6 cellular contexts compared by ENCODE assay signal in genomic region chr21:10426812-10427211, GRCh38.
DNase-seq lines count a peak whose midpoint lies in the region; ATAC-seq and TF ChIP-seq lines count a peak whose summit lies in the region.
"Not testable (repeated sequence)": the region's sequence is repeated elsewhere in the genome, so short reads cannot be mapped to it uniquely, and the experiment has no call there.

No MANE protein-coding gene starts in this region.

- ATAC-seq in IMR-90 (ENCODE audit: low read depth): not testable (repeated sequence)
- peak in 2 of 3 donors; percentile 10 to 36 for ATAC-seq in natural killer cell
- ATAC-seq in upper lobe of right lung: peak; percentile 0

- intact Hi-C loops in IMR-90 (cut with micrococcal nuclease); natural killer cell (cut with micrococcal nuclease); upper lobe of right lung (cut with DNase I): not testable (repeated sequence)

- not testable (repeated sequence) for H3K79me1 ChIP-seq in IMR-90 (ENCODE audit: low read depth in 1 of 2, low read length in 2 of 2)

- not testable (repeated sequence) for H3K27ac Mint-ChIP-seq in endodermal cell, natural killer cell

- not testable (repeated sequence) for H2BK20ac ChIP-seq in IMR-90 (ENCODE audit: low read depth, low read length)

- not testable (repeated sequence) for TF ChIP-seq RAD21 in IMR-90 (IDR thresholded peaks at IDR 0.05; ENCODE audit: low read length)

- H4K8ac ChIP-seq in IMR-90 (ENCODE audit: low read depth in 2 of 2, low read length in 2 of 2): not testable (repeated sequence)

- not testable (repeated sequence) for H3K27me3 ChIP-seq in IMR-90 (ENCODE audit: control insufficient read depth, insufficient read depth, low read length); endodermal cell (ENCODE audit: control insufficient read depth, insufficient read depth, low read length, poor library complexity, severe bottlenecking); upper lobe of right lung

- H3K23ac ChIP-seq in IMR-90 (ENCODE audit: low read depth, low read length): not testable (repeated sequence)

- TF ChIP-seq POLR2A in IMR-90 (IDR thresholded peaks at IDR 0.05; ENCODE audit: low read depth, low read length): not testable (repeated sequence)

- CTCF ChIA-PET in GM10248 (lab: Yijun Ruan, JAX); IMR-90 (lab: Yijun Ruan, JAX): not testable (repeated sequence)

- H4K91ac ChIP-seq in IMR-90 (ENCODE audit: insufficient read depth, low read depth, low read length): not testable (repeated sequence)

- peak overlapping the region; percentile 42 for H2BK5ac ChIP-seq in IMR-90 (ENCODE audit: low read depth, low read length, poor library complexity, severe bottlenecking)

- POLR2A ChIA-PET in GM10248 (lab: Yijun Ruan, JAX); IMR-90 (lab: Charles Lee; ENCODE audit: unreplicated experiment): not testable (repeated sequence)

- H2BK15ac ChIP-seq in IMR-90 (ENCODE audit: low read depth, low read length): not testable (repeated sequence)

- not testable (repeated sequence) for H3K4me1 Mint-ChIP-seq in endodermal cell, natural killer cell

- not testable (repeated sequence) for H3K4me3 Mint-ChIP-seq in endodermal cell, natural killer cell

- H2AFZ ChIP-seq in IMR-90 (replicated peaks; ENCODE audit: low read length, poor library complexity): not testable (repeated sequence)

- DNase-seq in GM10248 (ENCODE audit: extremely low spot score) (peak; percentile 12), coronary artery (ENCODE audit: low spot score) (peak; percentile 83)
- DNase-seq in IMR-90, endodermal cell, natural killer cell, upper lobe of right lung: not testable (repeated sequence)

- not testable (repeated sequence) for H3K4me3 ChIP-seq in IMR-90 (ENCODE audit: insufficient read depth, low read depth, low read length); coronary artery; upper lobe of right lung
- peak overlapping the region; percentile 16 for H3K4me3 ChIP-seq in endodermal cell (ENCODE audit: low read length)

- H3K27me3 Mint-ChIP-seq in endodermal cell (ENCODE audit: insufficient read depth); natural killer cell (ENCODE audit: low read depth in 2 of 2): not testable (repeated sequence)

- H3K9me3 ChIP-seq in IMR-90 (ENCODE audit: control insufficient read depth, insufficient read depth, low read length): peaks cover 48% of the 10 kb centered on the region
- H3K9me3 ChIP-seq in endodermal cell (ENCODE audit: control insufficient read depth, low read length): peaks cover 96% of the 10 kb centered on the region
- H3K9me3 ChIP-seq in upper lobe of right lung: not testable (repeated sequence)

- H3K4ac ChIP-seq in IMR-90 (ENCODE audit: low read depth, low read length): not testable (repeated sequence)

- H4K20me1 ChIP-seq in IMR-90 (ENCODE audit: insufficient read depth, low read length): not testable (repeated sequence)

- H3K56ac ChIP-seq in IMR-90 (ENCODE audit: extremely low read depth, insufficient read depth, low read length): not testable (repeated sequence)

- not testable (repeated sequence) for H3K14ac ChIP-seq in IMR-90 (replicated peaks; ENCODE audit: low read depth, low read length)

- not testable (repeated sequence) for H3K27ac ChIP-seq in IMR-90 (ENCODE audit: insufficient read depth, low read length); coronary artery; endodermal cell (ENCODE audit: low read depth, low read length); upper lobe of right lung

- not testable (repeated sequence) for H3K36me3 Mint-ChIP-seq in endodermal cell (ENCODE audit: low read depth); natural killer cell

- not testable (repeated sequence) for H3K4me2 ChIP-seq in IMR-90 (ENCODE audit: low read depth, low read length)

- not testable (repeated sequence) for TF ChIP-seq CTCF in GM10248 (IDR thresholded peaks at IDR 0.05; ENCODE audit: control extremely low read depth, extremely low read depth, low read depth, missing control alignments); IMR-90 (conservative IDR thresholded peaks at IDR 0.05; ENCODE audit: low read depth, low read length); coronary artery (IDR thresholded peaks at IDR 0.05); endodermal cell (conservative IDR thresholded peaks at IDR 0.05); natural killer cell (IDR thresholded peaks at IDR 0.05); upper lobe of right lung (IDR thresholded peaks at IDR 0.05)

- H4K5ac ChIP-seq in IMR-90 (ENCODE audit: low read depth, low read length): not testable (repeated sequence)

- not testable (repeated sequence) for H3K9me1 ChIP-seq in IMR-90 (ENCODE audit: insufficient read depth, low read length)

- not testable (repeated sequence) for H3K36me3 ChIP-seq in IMR-90 (ENCODE audit: control insufficient read depth, insufficient read depth, low read length); endodermal cell (ENCODE audit: control insufficient read depth, insufficient read depth, low read length); upper lobe of right lung

- no CpG with 5 or more reads among the region's 2 CpGs for WGBS in IMR-90 (ENCODE audit: extremely low coverage in 2 of 2, insufficient read length in 1 of 2), 2 experiments
- WGBS in endodermal cell (ENCODE audit: insufficient coverage in 1 of 2, insufficient read length in 1 of 2), 2 experiments: no CpG with 5 or more reads among the region's 2 CpGs

- not testable (repeated sequence) for H2BK120ac ChIP-seq in IMR-90 (ENCODE audit: low read depth, low read length)

- not testable (repeated sequence) for H3K9ac ChIP-seq in IMR-90 (ENCODE audit: low read depth, low read length); endodermal cell (ENCODE audit: extremely low read depth, low read length, poor library complexity, severe bottlenecking)

- not testable (repeated sequence) for H3K18ac ChIP-seq in IMR-90 (ENCODE audit: low read depth, low read length)

- not testable (repeated sequence) for H3K9me3 Mint-ChIP-seq in endodermal cell, natural killer cell

- BruUV-seq in IMR-90 (replicated peaks; lab: Mats Ljungman, UMichigan): not testable (repeated sequence)

- in situ Hi-C loops in IMR-90 (cut with MboI; ENCODE audit: low sequenced_read_pairs): not testable (repeated sequence)

- not testable (repeated sequence) for H2AK9ac ChIP-seq in IMR-90 (replicated peaks; ENCODE audit: low read depth, low read length, poor library complexity)

- not testable (repeated sequence) for H2AK5ac ChIP-seq in IMR-90 (ENCODE audit: low read depth, low read length)

- dilution Hi-C loops in IMR-90 (cut with HindIII; ENCODE audit: low sequenced_read_pairs, unreplicated experiment): not testable (repeated sequence)

- not testable (repeated sequence) for H3K4me1 ChIP-seq in IMR-90 (ENCODE audit: control insufficient read depth, insufficient read depth, low read length); endodermal cell (ENCODE audit: control insufficient read depth, insufficient read depth, low read length); upper lobe of right lung
